9 cellular contexts compared by ENCODE assay signal in the genomic region with DNA sequence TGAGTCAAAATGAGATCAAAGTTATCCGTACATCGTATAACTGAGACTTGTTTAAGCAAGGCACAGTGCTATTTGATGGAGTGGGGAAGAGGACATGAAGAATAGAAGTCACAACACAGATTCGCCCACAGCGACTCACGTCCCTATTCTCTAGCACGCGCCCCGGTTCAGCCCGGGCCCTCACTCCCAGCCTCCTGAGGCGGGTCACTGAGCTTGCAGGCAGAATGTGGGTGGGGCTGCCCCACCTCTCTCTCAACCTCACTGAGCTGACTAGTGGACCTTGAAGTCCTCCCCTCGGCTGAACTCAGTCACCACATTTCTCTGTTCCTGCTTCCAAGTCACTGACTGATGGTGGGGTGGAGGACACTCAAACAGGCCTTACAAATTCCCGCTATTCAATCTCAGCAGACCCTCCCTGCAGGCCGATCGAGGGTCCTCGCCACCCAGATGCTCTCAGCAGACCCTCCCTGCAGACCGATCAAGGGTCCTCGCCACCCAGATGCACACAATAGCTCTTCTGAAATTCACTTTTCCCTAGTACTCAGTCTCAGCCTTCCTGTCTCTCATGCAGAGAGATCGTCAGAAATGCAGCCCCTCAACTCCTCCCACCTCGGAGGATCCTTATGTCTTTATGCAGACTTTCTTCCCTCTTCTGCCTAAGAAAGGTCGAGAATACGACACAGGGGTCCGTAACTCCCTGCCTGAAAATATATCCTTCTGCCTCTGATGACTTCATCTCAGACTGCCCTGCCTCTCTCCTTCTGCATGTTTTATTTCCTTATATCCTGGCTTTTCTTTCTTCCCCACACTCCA. TPM values are rescaled to one million over a fixed set of nuclear protein-coding genes. Genes with fewer than 3 reads are reported as not detected.
DNase-seq lines count a peak whose midpoint lies in the region; ATAC-seq, FAIRE-seq and TF ChIP-seq lines count a peak whose summit lies in the region.
"Had no signal": no experiment of that assay in that cellular context is flagged by ENCODE, and none has a peak within 500 bp of the region (broad histone marks: within the 10 kb centered on the region; RNA-seq: fewer than 3 reads in every experiment).

No MANE protein-coding gene starts in this region.

- no peaks in the 10 kb centered on the region for H3K9me3 ChIP-seq in thyroid gland
- no peaks in the 10 kb centered on the region for H3K9me3 ChIP-seq in aorta (ENCODE audit: control insufficient read depth, low read length)
- H3K9me3 ChIP-seq in effector memory CD4-positive, alpha-beta T cell (ENCODE audit: control insufficient read depth, low read length): no peaks in the 10 kb centered on the region

- DNase-seq in GM19238 (ENCODE audit: insufficient read length, low spot score) (peak; percentile 82), RCC 7860 (ENCODE audit: low spot score) (peak; percentile 72), thyroid gland (peak; percentile 87 to 88), aorta (no peak), mesenteric fat pad (ENCODE audit: low spot score) (no peak), glutamatergic neuron (no peak)
- no peak for DNase-seq in effector memory CD4-positive, alpha-beta T cell
- DNase-seq: T-cell had no signal

- ATAC-seq in HG02884 (IDR thresholded peaks at IDR 0.05; ENCODE audit: unreplicated experiment) (peak; percentile 97), aorta (ENCODE audit: low FRiP score) (no peak)
- ATAC-seq: T-cell had no signal

- H3K36me3 ChIP-seq in thyroid gland (no peaks in the 10 kb centered on the region), aorta (ENCODE audit: control insufficient read depth in 1 of 2, insufficient read depth in 2 of 2, low read length in 1 of 2) (no peaks in the 10 kb centered on the region)
- H3K36me3 ChIP-seq in effector memory CD4-positive, alpha-beta T cell (ENCODE audit: control insufficient read depth, insufficient read depth, low read length): no peaks in the 10 kb centered on the region

- H3K4me1 Mint-ChIP-seq in glutamatergic neuron (ENCODE audit: low read depth, unreplicated experiment): peaks cover 6% of the 10 kb centered on the region

- peak in 1 of 2 donors; percentile 38 for TF ChIP-seq POLR2A in thyroid gland (IDR thresholded peaks at IDR 0.05)

- TF ChIP-seq CTCF in thyroid gland (IDR thresholded peaks at IDR 0.05) (no peak), glutamatergic neuron (IDR thresholded peaks at IDR 0.05; ENCODE audit: partially characterized antibody, unreplicated experiment) (no peak)

- H3K4me3 Mint-ChIP-seq in glutamatergic neuron (ENCODE audit: unreplicated experiment): no peak overlapping the region
- H3K4me3 Mint-ChIP-seq: T-cell had no signal

- FAIRE-seq in RCC 7860 (lab: Jason Lieb, UNC): peak; percentile 88

- H3K27ac Mint-ChIP-seq in glutamatergic neuron (ENCODE audit: unreplicated experiment): no peak overlapping the region
- H3K27ac Mint-ChIP-seq: T-cell had no signal

- no peaks in the 10 kb centered on the region for H3K36me3 Mint-ChIP-seq in glutamatergic neuron (ENCODE audit: unreplicated experiment)
- H3K36me3 Mint-ChIP-seq: T-cell had no signal

- no peaks in the 10 kb centered on the region for H3K27me3 ChIP-seq in thyroid gland
- no peaks in the 10 kb centered on the region for H3K27me3 ChIP-seq in aorta (ENCODE audit: control insufficient read depth in 1 of 2, insufficient read depth in 2 of 2, low read length in 1 of 2)
- no peaks in the 10 kb centered on the region for H3K27me3 ChIP-seq in effector memory CD4-positive, alpha-beta T cell (replicated peaks; ENCODE audit: control insufficient read depth, insufficient read depth, low read length, poor library complexity, severe bottlenecking)

- H3K9me3 Mint-ChIP-seq in glutamatergic neuron (ENCODE audit: unreplicated experiment): no peaks in the 10 kb centered on the region
- H3K9me3 Mint-ChIP-seq: T-cell had no signal

- intact Hi-C loops in thyroid gland (cut with DNase I) (no loop called here), aorta (cut with DNase I) (no loop called here)

- H3K27ac ChIP-seq in thyroid gland (peak overlapping the region in 2 of 3 donors; percentile 32 to 64), aorta (ENCODE audit: low read depth in 1 of 2, low read length in 2 of 2) (no peak overlapping the region)
- no peak overlapping the region for H3K27ac ChIP-seq in effector memory CD4-positive, alpha-beta T cell (ENCODE audit: insufficient read depth, low read length, poor library complexity, severe bottlenecking)

- peaks cover 5 to 7% of the 10 kb centered on the region in 2 donors for H3K4me1 ChIP-seq in thyroid gland
- no peaks in the 10 kb centered on the region for H3K4me1 ChIP-seq in aorta (ENCODE audit: control insufficient read depth in 1 of 2, insufficient read depth in 2 of 2, low read length in 2 of 2)
- H3K4me1 ChIP-seq in effector memory CD4-positive, alpha-beta T cell (ENCODE audit: control insufficient read depth, insufficient read depth, low read length, poor library complexity, severe bottlenecking): no peaks in the 10 kb centered on the region

- peaks cover 2% of the 10 kb centered on the region for H3K27me3 Mint-ChIP-seq in glutamatergic neuron (ENCODE audit: unreplicated experiment)

- H3K4me3 ChIP-seq in thyroid gland (replicated peaks in 1 of 3) (no peak overlapping the region), aorta (ENCODE audit: low read length in 2 of 2) (no peak overlapping the region)
- H3K4me3 ChIP-seq in effector memory CD4-positive, alpha-beta T cell (ENCODE audit: insufficient read depth, low read depth, low read length, poor library complexity, severe bottlenecking): no peak overlapping the region

- WGBS in thyroid gland, 2 donors: 40 to 48% methylated on average over 22 of the region's 22 CpGs
- 69 to 73% methylated on average over 22 of the region's 22 CpGs for WGBS in aorta, 2 donors

RNA-seq across cellular contexts. Expression of a gene that starts 12.8 kb away (rescaled TPM):
- 10 to 100 TPM in 2 of 4 donors, 1 to 10 TPM in 2; 1.7 to 15.1 (median 8.6) TPM for total RNA-seq in thyroid gland
- 1 to 10 TPM in 1 of 2 donors, under 1 TPM in 1; 0.63 to 1.4 TPM for total RNA-seq in aorta
- polyA plus RNA-seq in aorta: under 1 TPM; 0.26 to 0.50 TPM
- 0.19 TPM for total RNA-seq in mesenteric fat pad
- 42.9 TPM for total RNA-seq in glutamatergic neuron (ENCODE audit: unreplicated experiment)

Comparison
In these comparisons a context has a peak if more than half of its experiments do, and no peak if none do; other contexts are left out.
1. DNase-seq: peak in GM19238 (single experiment), RCC 7860 (single experiment) and thyroid gland (2 of 2); none in aorta (0 of 2), effector memory CD4-positive, alpha-beta T cell (0 of 3), mesenteric fat pad (single experiment) and glutamatergic neuron (single experiment).
2. H3K27ac ChIP-seq: peak in thyroid gland (2 of 3); none in aorta (0 of 2) and effector memory CD4-positive, alpha-beta T cell (single experiment).